ENCODE assay signal across 1 cellular context in genomic region chr12:89351489-89352241, GRCh38.
TF ChIP-seq lines count a peak whose summit lies in the region.

No MANE protein-coding gene starts in this region.

TF ChIP-seq in HepG2, 621 proteins besides CTCF, POLR2A, EP300 and RAD21 (continued from another document and continues in another):
- no peak for TF ChIP-seq CEBPZ (IDR thresholded peaks at IDR 0.05; ENCODE audit: low read length)
- TF ChIP-seq SCMH1 (CRISPR knock-in tag; IDR thresholded peaks at IDR 0.05; ENCODE audit: borderline replicate concordance) = no peak
- peak; percentile 5; the same call in 1 of the 2 replicates for TF ChIP-seq ZBTB25 (CRISPR knock-in tag; IDR thresholded peaks at IDR 0.05)
- TF ChIP-seq ZNF766 (CRISPR knock-in tag; IDR thresholded peaks at IDR 0.05; ENCODE audit: borderline replicate concordance) = no peak
- no peak for TF ChIP-seq SRSF4 (IDR thresholded peaks at IDR 0.05; ENCODE audit: low read depth, low read length, poor library complexity, severe bottlenecking)
- TF ChIP-seq KLF15 (CRISPR knock-in tag; IDR thresholded peaks at IDR 0.05; ENCODE audit: borderline replicate concordance) = peak; percentile 76; the same call in 1 of the 2 replicates
- 0 out of 2 replicates have a peak, but pooled peaks have one; percentile 35 for TF ChIP-seq NCOA5 (CRISPR knock-in tag; IDR thresholded peaks at IDR 0.05)
- no peak for TF ChIP-seq ZNF589 (CRISPR knock-in tag; conservative IDR thresholded peaks at IDR 0.05)
- TF ChIP-seq ARNT (IDR thresholded peaks at IDR 0.05) = no peak
- no peak for TF ChIP-seq ZNF7 (CRISPR knock-in tag; IDR thresholded peaks at IDR 0.05)
- no peak for TF ChIP-seq SYNCRIP (IDR thresholded peaks at IDR 0.05; ENCODE audit: insufficient read depth, low read depth, low read length)
- no peak for TF ChIP-seq MNT (IDR thresholded peaks at IDR 0.05)
- no peak; the same call in 1 of the 2 replicates for TF ChIP-seq POGZ (CRISPR knock-in tag; IDR thresholded peaks at IDR 0.05)
- no peak for TF ChIP-seq ZNF326 (CRISPR knock-in tag; IDR thresholded peaks at IDR 0.05; ENCODE audit: borderline replicate concordance)
- TF ChIP-seq ZNF17 (CRISPR knock-in tag; IDR thresholded peaks at IDR 0.05) = no peak
- TF ChIP-seq CREBL2 (CRISPR knock-in tag; IDR thresholded peaks at IDR 0.05; ENCODE audit: borderline replicate concordance) = no peak
- no peak; the same call in 1 of the 2 replicates for TF ChIP-seq ZFX (CRISPR knock-in tag; IDR thresholded peaks at IDR 0.05; ENCODE audit: low read depth)
- no peak for TF ChIP-seq ZNF878 (CRISPR knock-in tag; IDR thresholded peaks at IDR 0.05)
- no peak for TF ChIP-seq EEA1 (CRISPR knock-in tag; IDR thresholded peaks at IDR 0.05; ENCODE audit: borderline replicate concordance)
- TF ChIP-seq ZNF256 (CRISPR knock-in tag; conservative IDR thresholded peaks at IDR 0.05) = no peak
- TF ChIP-seq KMT2B (CRISPR knock-in tag; IDR thresholded peaks at IDR 0.05) = no peak
- no peak for TF ChIP-seq ZNF704 (CRISPR knock-in tag; IDR thresholded peaks at IDR 0.05; ENCODE audit: borderline replicate concordance)
- no peak for TF ChIP-seq KLF11 (CRISPR knock-in tag; IDR thresholded peaks at IDR 0.05)
- TF ChIP-seq ZNF616 (CRISPR knock-in tag; IDR thresholded peaks at IDR 0.05; ENCODE audit: low read depth) = 0 out of 2 replicates have a peak, but pooled peaks have one; percentile 31
- peak; percentile 51; the same call in 1 of the 2 replicates for TF ChIP-seq MED1 (CRISPR knock-in tag; IDR thresholded peaks at IDR 0.05)
- 0 out of 2 replicates have a peak, but pooled peaks have one; percentile 58 for TF ChIP-seq ZNF468 (CRISPR knock-in tag; IDR thresholded peaks at IDR 0.05)
- no peak for TF ChIP-seq KLF12 (CRISPR knock-in tag; IDR thresholded peaks at IDR 0.05; ENCODE audit: borderline replicate concordance)
- TF ChIP-seq HOXA9 (CRISPR knock-in tag; IDR thresholded peaks at IDR 0.05; ENCODE audit: borderline replicate concordance) = 0 out of 2 replicates have a peak, but pooled peaks have one; percentile 41
- no peak for TF ChIP-seq SMAD1 (CRISPR knock-in tag; IDR thresholded peaks at IDR 0.05; ENCODE audit: borderline replicate concordance, low read depth)
- no peak for TF ChIP-seq ZNF205 (CRISPR knock-in tag; IDR thresholded peaks at IDR 0.05)
- peak; percentile 70; the same call in 1 of the 2 replicates for TF ChIP-seq ZNF451 (CRISPR knock-in tag; IDR thresholded peaks at IDR 0.05)
- no peak; the same call in 1 of the 2 replicates for TF ChIP-seq ZNF672 (CRISPR knock-in tag; IDR thresholded peaks at IDR 0.05)
- TF ChIP-seq ZNF282 (IDR thresholded peaks at IDR 0.05; ENCODE audit: partially characterized antibody) = no peak
- no peak for TF ChIP-seq IKZF1 (IDR thresholded peaks at IDR 0.05)
- 0 out of 2 replicates have a peak, but pooled peaks have one; percentile 77 for TF ChIP-seq CC2D1A (CRISPR knock-in tag; IDR thresholded peaks at IDR 0.05)
- TF ChIP-seq DMTF1 (CRISPR knock-in tag; IDR thresholded peaks at IDR 0.05) = no peak
- TF ChIP-seq JUND (CRISPR knock-in tag; IDR thresholded peaks at IDR 0.05) = no peak
- no peak; the same call in 1 of the 2 replicates for TF ChIP-seq NFKBIZ (CRISPR knock-in tag; IDR thresholded peaks at IDR 0.05)
- TF ChIP-seq THAP11 (CRISPR knock-in tag; IDR thresholded peaks at IDR 0.05) = no peak
- peak; percentile 27; the same call in 1 of the 2 replicates for TF ChIP-seq KDM3A (CRISPR knock-in tag; IDR thresholded peaks at IDR 0.05; ENCODE audit: low read depth)
- no peak for TF ChIP-seq CBX2 (IDR thresholded peaks at IDR 0.05; ENCODE audit: low read depth, low read length)
- 0 out of 2 replicates have a peak, but pooled peaks have one; percentile 24 for TF ChIP-seq CBX2 (CRISPR knock-in tag; IDR thresholded peaks at IDR 0.05; ENCODE audit: low read depth)
- peak; percentile 53; the same call in 1 of the 2 replicates for TF ChIP-seq MXD1 (CRISPR knock-in tag; IDR thresholded peaks at IDR 0.05)
- TF ChIP-seq REL (CRISPR knock-in tag; conservative IDR thresholded peaks at IDR 0.05) = no peak
- TF ChIP-seq ZNF550 (CRISPR knock-in tag; IDR thresholded peaks at IDR 0.05; ENCODE audit: borderline replicate concordance) = no peak
- peak; percentile 17 for TF ChIP-seq MYC (CRISPR knock-in tag; IDR thresholded peaks at IDR 0.05; ENCODE audit: borderline replicate concordance)
- TF ChIP-seq HMG20B (CRISPR knock-in tag; conservative IDR thresholded peaks at IDR 0.05) = no peak
- no peak for TF ChIP-seq KDM4B (CRISPR knock-in tag; IDR thresholded peaks at IDR 0.05)
- TF ChIP-seq RBM22 (optimal IDR thresholded peaks at IDR 0.05; ENCODE audit: low read length) = peak; percentile 34
- no peak for TF ChIP-seq ZNF549 (CRISPR knock-in tag; IDR thresholded peaks at IDR 0.05)
- TF ChIP-seq ARID3A (IDR thresholded peaks at IDR 0.05; ENCODE audit: low read depth, low read length) = no peak
- no peak for TF ChIP-seq MTF1 (CRISPR knock-in tag; IDR thresholded peaks at IDR 0.05)
- no peak for TF ChIP-seq ZBTB42 (CRISPR knock-in tag; IDR thresholded peaks at IDR 0.05)
- no peak for TF ChIP-seq SP1 (IDR thresholded peaks at IDR 0.05)
- no peak for TF ChIP-seq SP1 (CRISPR knock-in tag; IDR thresholded peaks at IDR 0.05)
- peak; percentile 29; the same call in 1 of the 2 replicates for TF ChIP-seq ZNF816 (CRISPR knock-in tag; IDR thresholded peaks at IDR 0.05; ENCODE audit: borderline replicate concordance)
- TF ChIP-seq ARID4A (CRISPR knock-in tag; IDR thresholded peaks at IDR 0.05; ENCODE audit: borderline replicate concordance) = peak; percentile 38; the same call in 1 of the 2 replicates
